In the genomic region with DNA sequence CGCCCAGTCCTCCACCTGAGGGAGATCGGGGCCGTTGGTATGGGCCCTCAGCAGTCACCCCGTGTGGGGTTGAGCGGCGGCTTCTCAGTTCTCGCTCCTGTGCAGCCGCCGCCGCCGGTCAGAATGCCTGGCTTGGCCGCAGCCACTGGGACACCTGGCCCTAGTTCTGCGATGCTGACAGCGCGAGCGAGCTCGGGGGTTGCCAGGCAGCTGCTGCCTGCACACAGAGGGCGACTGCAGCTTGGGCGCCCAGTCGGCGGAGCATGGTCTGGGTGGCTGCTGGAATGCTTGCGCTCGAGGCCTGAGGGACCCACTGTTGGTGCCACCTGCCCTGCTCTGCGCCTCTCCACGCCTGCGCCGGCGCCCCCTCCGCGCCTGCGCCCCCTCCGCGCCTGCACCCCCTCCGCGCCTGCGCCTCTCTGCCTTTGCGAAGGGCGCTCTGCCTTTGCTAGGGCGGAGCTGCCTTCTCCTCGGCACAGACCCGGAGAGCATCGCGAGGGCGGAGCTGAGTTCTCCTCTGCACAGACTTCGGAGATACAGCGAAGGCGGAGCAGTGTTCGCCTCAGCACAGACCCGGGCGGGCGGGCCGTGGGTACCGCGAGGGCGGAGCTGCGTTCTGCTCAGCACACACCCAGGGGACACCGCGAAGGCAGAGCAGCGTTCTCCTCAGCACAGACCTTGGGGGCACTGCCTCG, we compare ENCODE assay signal across 8 cellular contexts.
A peak's percentile ranks its signal among the peaks of the same experiment; 100 is the strongest.
DNase-seq lines count a peak whose midpoint lies in the region; ATAC-seq and TF ChIP-seq lines count a peak whose summit lies in the region.
"Not testable (repeated sequence)": the region's sequence is repeated elsewhere in the genome, so short reads cannot be mapped to it uniquely, and the experiment has no call there.

No MANE protein-coding gene starts in this region.

- intact Hi-C loops in cardiac septum (cut with DNase I) = not testable (repeated sequence)

- H3K27ac ChIP-seq in VCaP = peak overlapping the region; percentile 77

- not testable (repeated sequence) for TF ChIP-seq CTCF in VCaP (conservative IDR thresholded peaks at IDR 0.05); omental fat pad (IDR thresholded peaks at IDR 0.05)

- DNase-seq in Daoy (ENCODE audit: low read depth) = peak; percentile 98
- peak; percentile 96 for DNase-seq in astrocyte of the hippocampus (ENCODE audit: low read depth, low spot score)
- peak; percentile 97 for DNase-seq in cardiac septum (ENCODE audit: low spot score)
- DNase-seq in omental fat pad (ENCODE audit: low spot score) = not testable (repeated sequence)
- peak; percentile 94 to 99 for DNase-seq in stimulated activated CD8-positive, alpha-beta memory T cell treated with anti-CD3 and anti-CD28 coated beads, Interleukin-7, amount 100 ng/mL, for 4 hours (ENCODE audit: low read depth in 2 of 2)

- ATAC-seq in GM21447 (IDR thresholded peaks at IDR 0.05; ENCODE audit: unreplicated experiment) (peak; percentile 100), HG03469 (IDR thresholded peaks at IDR 0.05; ENCODE audit: unreplicated experiment) (peak; percentile 99), omental fat pad (ENCODE audit: low FRiP score) (peak; percentile 86)
